7 cellular contexts compared by ENCODE assay signal in the genomic region with DNA sequence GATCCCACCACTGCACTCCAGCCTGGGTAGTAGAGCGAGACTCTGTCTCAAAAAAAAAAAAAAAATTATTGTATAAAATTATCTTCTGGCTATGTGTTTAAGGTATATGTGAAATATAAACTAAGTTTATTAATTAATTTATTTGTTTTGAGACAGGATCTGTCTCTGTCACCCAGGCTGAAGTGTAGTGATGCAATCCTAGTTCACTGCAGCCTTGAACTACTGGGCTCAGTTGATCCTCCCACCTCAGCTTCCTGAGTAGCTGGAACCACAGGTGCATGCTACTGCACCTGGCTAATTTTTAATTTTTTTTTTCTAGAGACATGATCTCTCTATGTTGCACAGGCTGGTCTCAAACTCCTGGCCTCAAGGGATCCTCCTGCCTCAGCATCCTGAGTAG.
"Had no signal": no experiment of that assay in that cellular context is flagged by ENCODE, and none has a peak within 500 bp of the region (broad histone marks: within the 10 kb centered on the region; RNA-seq: fewer than 3 reads in every experiment).

No MANE protein-coding gene starts in this region.

- H3K4me3 Mint-ChIP-seq: IgD-negative memory B cell had no signal

- H3K27ac ChIP-seq: HL-60, KMS-11 had no signal

- H3K4me1 Mint-ChIP-seq: IgD-negative memory B cell had no signal

- H3K27ac Mint-ChIP-seq: IgD-negative memory B cell had no signal

- H3K9ac ChIP-seq: KMS-11 had no signal

- FAIRE-seq: HTR-8/SVneo had no signal

- H3K27me3 Mint-ChIP-seq: IgD-negative memory B cell had no signal

- DNase-seq: IMR-90, KBM-7, KG1 had no signal

- H3K4me2 ChIP-seq: KMS-11 had no signal

- H3K9me3 Mint-ChIP-seq: IgD-negative memory B cell had no signal
